1 cellular context compared by ENCODE assay signal in genomic region chr12:123936471-123936870, GRCh38.
TF ChIP-seq lines count a peak whose summit lies in the region.

No MANE protein-coding gene starts in this region.

TF ChIP-seq in GM23338, 12 proteins besides CTCF, POLR2A, EP300 and RAD21:
- TF ChIP-seq ZNF114 (CRISPR knock-in tag; IDR thresholded peaks at IDR 0.05) (no peak), JUNB (IDR thresholded peaks at IDR 0.05; ENCODE audit: unreplicated experiment) (no peak), POLR2AphosphoS5 (IDR thresholded peaks at IDR 0.05; ENCODE audit: low read depth) (no peak), EZH2 (IDR thresholded peaks at IDR 0.05; ENCODE audit: low read depth, unreplicated experiment) (no peak), STAT1 (IDR thresholded peaks at IDR 0.05; ENCODE audit: unreplicated experiment) (no peak)
